Comparison of ENCODE assay signal across 17 cellular contexts in genomic region chr6:109791301-109791700, GRCh38.
DNase-seq lines count a peak whose midpoint lies in the region; ATAC-seq, FAIRE-seq and TF ChIP-seq lines count a peak whose summit lies in the region.
"Had no signal": no experiment of that assay in that cellular context is flagged by ENCODE, and none has a peak within 500 bp of the region (broad histone marks: within the 10 kb centered on the region; RNA-seq: fewer than 3 reads in every experiment).

No MANE protein-coding gene starts in this region.

- no peaks in the 10 kb centered on the region for H3K27me3 Mint-ChIP-seq in CD8-positive, alpha-beta memory T cell
- no peaks in the 10 kb centered on the region for H3K27me3 Mint-ChIP-seq in mesothelial cell of epicardium (ENCODE audit: low read depth)
- H3K27me3 Mint-ChIP-seq: activated naive CD8-positive, alpha-beta T cell treated with anti-CD3 and anti-CD28 coated beads, Interleukin-2, amount 50 U/mL, for 24 hours; B cell had no signal

- TF ChIP-seq CTCF in mesothelial cell of epicardium (IDR thresholded peaks at IDR 0.05; ENCODE audit: unreplicated experiment): no peak

- CTCF ChIA-PET in CD8-positive, alpha-beta memory T cell (lab: Charles Lee): no interaction called here

- H3K27me3 ChIP-seq in CD8-positive, alpha-beta memory T cell (ENCODE audit: insufficient read depth, low read length, poor library complexity, severe bottlenecking): no peaks in the 10 kb centered on the region

- H3K4me1 ChIP-seq in CD8-positive, alpha-beta memory T cell (ENCODE audit: insufficient read depth, low read length): no peaks in the 10 kb centered on the region

- H3K4me1 Mint-ChIP-seq in CD8-positive, alpha-beta memory T cell: no peaks in the 10 kb centered on the region
- H3K4me1 Mint-ChIP-seq in mesothelial cell of epicardium: peaks cover 32% of the 10 kb centered on the region

- H3K4me3 ChIP-seq in CD8-positive, alpha-beta memory T cell (ENCODE audit: low read length): no peak overlapping the region
- H3K4me3 ChIP-seq: skin epidermis had no signal

- H3K9me3 Mint-ChIP-seq in CD8-positive, alpha-beta memory T cell: no peaks in the 10 kb centered on the region
- no peaks in the 10 kb centered on the region for H3K9me3 Mint-ChIP-seq in mesothelial cell of epicardium
- H3K9me3 Mint-ChIP-seq: activated naive CD8-positive, alpha-beta T cell treated with anti-CD3 and anti-CD28 coated beads, Interleukin-2, amount 50 U/mL, for 24 hours; stimulated activated effector memory CD8-positive, alpha-beta T cell treated with anti-CD3 and anti-CD28 coated beads, Interleukin-12 subunit alpha, Interleukin-12 subunit beta, amount 100 ng/mL, for 72 hours had no signal

- peak; percentile 43 for FAIRE-seq in H54 (lab: Jason Lieb, UNC)
- FAIRE-seq: kidney had no signal

- H3K9me3 ChIP-seq in CD8-positive, alpha-beta memory T cell (ENCODE audit: low read length): no peaks in the 10 kb centered on the region

- no peak for TF ChIP-seq POLR2A in H54 (IDR thresholded peaks at IDR 0.05; ENCODE audit: low read depth, low read length)

- no peak overlapping the region for H3K27ac ChIP-seq in CD8-positive, alpha-beta memory T cell (ENCODE audit: low read depth, low read length)

- ATAC-seq in HG03280 (IDR thresholded peaks at IDR 0.05; ENCODE audit: unreplicated experiment): no peak
- ATAC-seq: activated CD8-positive, alpha-beta T cell treated with anti-CD3 and anti-CD28 coated beads, Interleukin-2, amount 10 ng/mL, durations not matched to agents 7 days and 5 days; activated naive CD8-positive, alpha-beta T cell treated with anti-CD3 and anti-CD28 coated beads, Interleukin-2, amount 50 U/mL, for 24 hours; stimulated activated effector memory CD8-positive, alpha-beta T cell treated with anti-CD3 and anti-CD28 coated beads, Interleukin-12 subunit alpha, Interleukin-12 subunit beta, amount 100 ng/mL, for 72 hours had no signal

- no peak overlapping the region for H3K27ac Mint-ChIP-seq in CD8-positive, alpha-beta memory T cell
- no peak overlapping the region for H3K27ac Mint-ChIP-seq in mesothelial cell of epicardium
- H3K27ac Mint-ChIP-seq: activated CD8-positive, alpha-beta T cell treated with anti-CD3 and anti-CD28 coated beads, Interleukin-2, amount 10 ng/mL, durations not matched to agents 7 days and 5 days; activated naive CD8-positive, alpha-beta T cell treated with anti-CD3 and anti-CD28 coated beads, Interleukin-2, amount 50 U/mL, for 24 hours; activated T-helper 1 cell treated with anti-CD3 and anti-CD28 coated beads, Interleukin-12 subunit alpha, Interleukin-12 subunit beta, Interleukin-2, Interleukin-4 antibody, amounts not matched to agents 30 ng/mL and 10 ng/mL and 1 ng/mL, durations not matched to agents 14 hours and 24 hours and 36 hours; B cell; stimulated activated effector memory CD8-positive, alpha-beta T cell treated with anti-CD3 and anti-CD28 coated beads, Interleukin-12 subunit alpha, Interleukin-12 subunit beta, amount 100 ng/mL, for 72 hours had no signal

- H3K4me3 Mint-ChIP-seq in CD8-positive, alpha-beta memory T cell: no peak overlapping the region
- H3K4me3 Mint-ChIP-seq in mesothelial cell of epicardium: no peak overlapping the region
- H3K4me3 Mint-ChIP-seq: activated CD8-positive, alpha-beta T cell treated with anti-CD3 and anti-CD28 coated beads, Interleukin-2, amount 10 ng/mL, durations not matched to agents 7 days and 5 days; activated naive CD8-positive, alpha-beta T cell treated with anti-CD3 and anti-CD28 coated beads, Interleukin-2, amount 50 U/mL, for 24 hours; activated T-helper 1 cell treated with anti-CD3 and anti-CD28 coated beads, Interleukin-12 subunit alpha, Interleukin-12 subunit beta, Interleukin-2, Interleukin-4 antibody, amounts not matched to agents 30 ng/mL and 10 ng/mL and 1 ng/mL, durations not matched to agents 14 hours and 24 hours and 36 hours; B cell; stimulated activated effector memory CD8-positive, alpha-beta T cell treated with anti-CD3 and anti-CD28 coated beads, Interleukin-12 subunit alpha, Interleukin-12 subunit beta, amount 100 ng/mL, for 72 hours had no signal

- peaks cover 20 to 63% (median 26%) of the 10 kb centered on the region in 3 donors for H3K36me3 Mint-ChIP-seq in CD8-positive, alpha-beta memory T cell
- peaks cover 20% of the 10 kb centered on the region for H3K36me3 Mint-ChIP-seq in mesothelial cell of epicardium

- no peaks in the 10 kb centered on the region for H3K36me3 ChIP-seq in CD8-positive, alpha-beta memory T cell (ENCODE audit: insufficient read depth, low read length)

- DNase-seq in H54 (ENCODE audit: insufficient read length, low spot score) (no peak), astrocyte of the hippocampus (ENCODE audit: low read depth, low spot score) (peak; percentile 30), kidney glomerular epithelial cell (lab: John Stamatoyannopoulos, UW) (peak; percentile 32), stromal cell of bone marrow (ENCODE audit: low read depth) (peak; percentile 48), mesothelial cell of epicardium (ENCODE audit: low spot score in 2 of 2, unreplicated experiment in 2 of 2) (no peak), NCI-H2171 treated with DMSO at 0.1 percent for 48 hours (lab: John Stamatoyannopoulos, UW) (no peak)
- DNase-seq in CD8-positive, alpha-beta memory T cell: no peak
- DNase-seq: activated CD8-positive, alpha-beta T cell treated with anti-CD3 and anti-CD28 coated beads, Interleukin-2, amount 10 ng/mL, durations not matched to agents 7 days and 5 days; activated naive CD8-positive, alpha-beta T cell treated with anti-CD3 and anti-CD28 coated beads, Interleukin-2, amount 50 U/mL, for 24 hours; kidney; NCI-H524; OCI-M1 had no signal

- POLR2A ChIA-PET in CD8-positive, alpha-beta memory T cell (lab: Charles Lee): no interaction called here

Comparison
In these comparisons a context has a peak if more than half of its experiments do, and no peak if none do; other contexts are left out.
1. DNase-seq: peak in astrocyte of the hippocampus (single experiment), kidney glomerular epithelial cell (single experiment) and stromal cell of bone marrow (single experiment); none in H54 (single experiment), CD8-positive, alpha-beta memory T cell (0 of 5), mesothelial cell of epicardium (0 of 2) and NCI-H2171 treated with DMSO at 0.1 percent for 48 hours (single experiment).